In the genomic region with DNA sequence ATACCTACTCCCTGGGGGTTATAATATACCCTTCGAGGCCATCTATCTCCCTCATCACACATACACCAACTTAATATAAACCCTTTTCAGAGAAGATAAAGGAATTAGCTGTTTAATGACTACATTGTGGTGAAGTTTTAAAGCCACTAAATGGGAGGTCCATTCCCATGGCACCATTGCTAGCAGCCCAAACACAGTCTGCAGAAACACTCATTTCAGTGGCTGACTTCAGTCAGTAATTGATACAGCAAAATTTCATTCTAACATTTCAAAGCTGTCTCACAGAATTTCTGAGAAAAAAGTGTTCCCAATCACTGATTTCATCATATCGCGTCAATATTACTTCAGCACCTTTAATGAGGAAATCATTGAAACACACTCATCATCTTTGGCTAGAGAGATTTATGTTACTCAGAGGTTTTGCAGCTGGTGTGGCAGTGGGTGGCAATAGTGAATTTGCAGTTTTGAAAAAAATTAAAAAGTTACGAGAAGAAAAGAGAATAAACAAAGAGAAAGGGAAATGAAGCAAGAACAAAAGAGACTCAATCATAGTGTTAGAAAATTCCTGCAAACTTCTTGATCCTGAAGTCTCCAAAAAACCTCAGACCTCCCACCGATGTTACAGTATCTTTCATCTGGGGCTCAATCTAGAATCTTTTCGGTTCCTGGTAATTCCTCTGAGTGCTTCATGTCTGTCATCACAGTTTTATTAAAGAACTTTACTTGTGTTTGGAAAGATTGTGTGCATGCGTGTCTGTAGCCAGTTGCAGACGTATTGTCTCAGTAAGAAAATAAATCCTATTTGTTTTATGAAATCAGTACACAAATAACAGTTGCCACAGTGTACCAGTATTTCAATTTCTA, we compare ENCODE assay signal across 14 cellular contexts.
DNase-seq lines count a peak whose midpoint lies in the region; ATAC-seq and TF ChIP-seq lines count a peak whose summit lies in the region.
"Had no signal": no experiment of that assay in that cellular context is flagged by ENCODE, and none has a peak within 500 bp of the region (broad histone marks: within the 10 kb centered on the region; RNA-seq: fewer than 3 reads in every experiment).

No MANE protein-coding gene starts in this region.

- H3K27ac ChIP-seq in RWPE1, result no peak overlapping the region
- H3K27ac ChIP-seq: lower lobe of right lung, pancreas had no signal

- peak in 1 of 2 donors; percentile 61 for ATAC-seq in activated T-cell treated with anti-CD3 and anti-CD28 coated beads, Interleukin-2, amount 50 U/mL, for 72 hours (replicated peaks in 1 of 2)
- ATAC-seq in stimulated activated effector memory CD8-positive, alpha-beta T cell treated with anti-CD3 and anti-CD28 coated beads, Interleukin-12 subunit alpha, Interleukin-12 subunit beta, amount 100 ng/mL, for 72 hours, result peak; percentile 45
- ATAC-seq in omental fat pad (ENCODE audit: low FRiP score) (no peak), left cardiac atrium (no peak)
- ATAC-seq: pancreas had no signal

- no peaks in the 10 kb centered on the region for H3K27me3 Mint-ChIP-seq in activated T-cell treated with anti-CD3 and anti-CD28 coated beads, Interleukin-2, amount 50 U/mL, for 72 hours (ENCODE audit: low read depth)

- TF ChIP-seq CTCF in RWPE1 (conservative IDR thresholded peaks at IDR 0.05; ENCODE audit: low read depth) (no peak), omental fat pad (IDR thresholded peaks at IDR 0.05) (no peak)

- H3K9me3 Mint-ChIP-seq in activated T-cell treated with anti-CD3 and anti-CD28 coated beads, Interleukin-2, amount 50 U/mL, for 72 hours, result no peaks in the 10 kb centered on the region
- H3K9me3 Mint-ChIP-seq in stimulated activated effector memory CD8-positive, alpha-beta T cell treated with anti-CD3 and anti-CD28 coated beads, Interleukin-12 subunit alpha, Interleukin-12 subunit beta, amount 100 ng/mL, for 72 hours, result no peaks in the 10 kb centered on the region

- DNase-seq in activated T-cell treated with anti-CD3 and anti-CD28 coated beads, Interleukin-2, amount 50 U/mL, for 72 hours, result no peak
- no peak for DNase-seq in activated T-cell treated with anti-CD3 and anti-CD28 coated beads, Interleukin-2, amount 50 U/mL, for 48 hours
- DNase-seq in RWPE1 (ENCODE audit: low spot score), result peak; percentile 11
- DNase-seq in fibroblast of peridontal ligament (ENCODE audit: extremely low read depth), result peak; percentile 88
- DNase-seq in stimulated activated effector memory CD8-positive, alpha-beta T cell treated with anti-CD3 and anti-CD28 coated beads, Interleukin-12 subunit alpha, Interleukin-12 subunit beta, amount 100 ng/mL, for 72 hours (ENCODE audit: low spot score in 2 of 2), result no peak
- DNase-seq in omental fat pad (ENCODE audit: low spot score), result no peak
- DNase-seq in hepatic stellate cell (ENCODE audit: low spot score), result no peak
- no peak for DNase-seq in left cardiac atrium
- DNase-seq: amniotic stem cell, dorsolateral prefrontal cortex, head of caudate nucleus, lower lobe of right lung, NCI-H1694, pancreas had no signal

- POLR2A ChIA-PET in RWPE1 (lab: Yijun Ruan, JAX; ENCODE audit: low non-redundant PET), result no interaction called here

- intact Hi-C loops in left cardiac atrium (cut with DNase I), result no loop called here

- CTCF ChIA-PET in RWPE1 (lab: Yijun Ruan, JAX), result no interaction called here

- peak overlapping the region; percentile 56 for H3K27ac Mint-ChIP-seq in activated T-cell treated with anti-CD3 and anti-CD28 coated beads, Interleukin-2, amount 50 U/mL, for 72 hours
- peak overlapping the region; percentile 57 for H3K27ac Mint-ChIP-seq in stimulated activated effector memory CD8-positive, alpha-beta T cell treated with anti-CD3 and anti-CD28 coated beads, Interleukin-12 subunit alpha, Interleukin-12 subunit beta, amount 100 ng/mL, for 72 hours

- peaks cover 2% of the 10 kb centered on the region in 2 donors for H3K36me3 Mint-ChIP-seq in activated T-cell treated with anti-CD3 and anti-CD28 coated beads, Interleukin-2, amount 50 U/mL, for 72 hours (ENCODE audit: insufficient read depth in 2 of 2)
- H3K36me3 Mint-ChIP-seq in stimulated activated effector memory CD8-positive, alpha-beta T cell treated with anti-CD3 and anti-CD28 coated beads, Interleukin-12 subunit alpha, Interleukin-12 subunit beta, amount 100 ng/mL, for 72 hours, result peaks cover 8% of the 10 kb centered on the region

- H3K4me3 Mint-ChIP-seq in activated T-cell treated with anti-CD3 and anti-CD28 coated beads, Interleukin-2, amount 50 U/mL, for 72 hours, result peak overlapping the region; percentile 1 to 56
- H3K4me3 Mint-ChIP-seq in stimulated activated effector memory CD8-positive, alpha-beta T cell treated with anti-CD3 and anti-CD28 coated beads, Interleukin-12 subunit alpha, Interleukin-12 subunit beta, amount 100 ng/mL, for 72 hours, result no peak overlapping the region

- H3K4me1 Mint-ChIP-seq in activated T-cell treated with anti-CD3 and anti-CD28 coated beads, Interleukin-2, amount 50 U/mL, for 72 hours (ENCODE audit: low read depth), result peaks cover 30% of the 10 kb centered on the region
- peaks cover 34% of the 10 kb centered on the region for H3K4me1 Mint-ChIP-seq in stimulated activated effector memory CD8-positive, alpha-beta T cell treated with anti-CD3 and anti-CD28 coated beads, Interleukin-12 subunit alpha, Interleukin-12 subunit beta, amount 100 ng/mL, for 72 hours

Comparison
In these comparisons a context has a peak if more than half of its experiments do, and no peak if none do; other contexts are left out.
1. DNase-seq: peak in RWPE1 (single experiment) and fibroblast of peridontal ligament (single experiment); none in activated T-cell treated with anti-CD3 and anti-CD28 coated beads, Interleukin-2, amount 50 U/mL, for 72 hours (0 of 2), activated T-cell treated with anti-CD3 and anti-CD28 coated beads, Interleukin-2, amount 50 U/mL, for 48 hours (0 of 2), stimulated activated effector memory CD8-positive, alpha-beta T cell treated with anti-CD3 and anti-CD28 coated beads, Interleukin-12 subunit alpha, Interleukin-12 subunit beta, amount 100 ng/mL, for 72 hours (0 of 2), omental fat pad (single experiment), hepatic stellate cell (single experiment) and left cardiac atrium (single experiment).